ENCODE assay signal across 11 cellular contexts in genomic region chr1:211985556-211986264, GRCh38. TPM values are rescaled to one million over a fixed set of nuclear protein-coding genes. Genes with fewer than 3 reads are reported as not detected.
DNase-seq lines count a peak whose midpoint lies in the region; ATAC-seq and TF ChIP-seq lines count a peak whose summit lies in the region.
"Had no signal": no experiment of that assay in that cellular context is flagged by ENCODE, and none has a peak within 500 bp of the region (broad histone marks: within the 10 kb centered on the region; RNA-seq: fewer than 3 reads in every experiment).

No MANE protein-coding gene starts in this region.

- H3K79me2 ChIP-seq in PC-9 (ENCODE audit: low read depth), result no peaks in the 10 kb centered on the region

- H3K9me2 ChIP-seq in PC-9 (ENCODE audit: insufficient read depth), result no peaks in the 10 kb centered on the region

- H3K4me2 ChIP-seq in PC-9, result no peak overlapping the region

- H3K4me1 ChIP-seq in right lobe of liver (peaks cover 0 to 18% (median 5%) of the 10 kb centered on the region in 4 donors), PC-9 (replicated peaks; ENCODE audit: insufficient read depth) (no peaks in the 10 kb centered on the region), gastroesophageal sphincter (no peaks in the 10 kb centered on the region)
- H3K4me1 ChIP-seq: esophagus muscularis mucosa, sigmoid colon had no signal

- ATAC-seq in GM18870 (IDR thresholded peaks at IDR 0.05; ENCODE audit: unreplicated experiment) (peak; percentile 90), GM21423 (IDR thresholded peaks at IDR 0.05; ENCODE audit: unreplicated experiment) (peak; percentile 84), HG03095 (IDR thresholded peaks at IDR 0.05; ENCODE audit: unreplicated experiment) (peak; percentile 92), right lobe of liver (peak; percentile 49 to 89 (median 66)), gastroesophageal sphincter (no peak)

- TF ChIP-seq CTCF in right lobe of liver (IDR thresholded peaks at IDR 0.05) (no peak), PC-9 (conservative IDR thresholded peaks at IDR 0.05) (no peak), gastroesophageal sphincter (IDR thresholded peaks at IDR 0.05) (no peak)

- CTCF ChIA-PET in PC-9 (lab: Charles Lee), result no interaction called here

- no peak for TF ChIP-seq EP300 in gastroesophageal sphincter (IDR thresholded peaks at IDR 0.05)

- H3K9me3 ChIP-seq in right lobe of liver (no peaks in the 10 kb centered on the region), PC-9 (ENCODE audit: insufficient read depth, low read depth) (no peaks in the 10 kb centered on the region), gastroesophageal sphincter (no peaks in the 10 kb centered on the region)
- H3K9me3 ChIP-seq: esophagus muscularis mucosa, sigmoid colon had no signal

- no peak overlapping the region for H3K4me3 ChIP-seq in right lobe of liver
- H3K4me3 ChIP-seq in PC-9, result no peak overlapping the region
- no peak overlapping the region for H3K4me3 ChIP-seq in gastroesophageal sphincter
- H3K4me3 ChIP-seq: esophagus muscularis mucosa, sigmoid colon had no signal

- no peak for TF ChIP-seq POLR2A in right lobe of liver (IDR thresholded peaks at IDR 0.05)
- no peak for TF ChIP-seq POLR2A in gastroesophageal sphincter (IDR thresholded peaks at IDR 0.05)

- DNase-seq in right lobe of liver (no peak), PC-9 (no peak)
- DNase-seq in activated CD8-positive, alpha-beta memory T cell treated with anti-CD3 and anti-CD28 coated beads, Interleukin-2, amount 50 U/mL, for 48 hours, result no peak
- DNase-seq: activated gamma-delta T cell treated with Interleukin-2 at 50 U/mL for 16 hours, Right ventricle myocardium superior, sigmoid colon had no signal

- WGBS in right lobe of liver (ENCODE audit: insufficient coverage, low coverage, low lambda C conversion rate, missing lambda C conversion rate), result 74% methylated on average over 4 of the region's 4 CpGs
- whole genome bisulfite sequencing in gastroesophageal sphincter (ENCODE audit: low coverage in 1 of 2), 2 donors, result 94% methylated on average over 3 of the region's 4 CpGs

- no peaks in the 10 kb centered on the region for H3F3A ChIP-seq in PC-9 (ENCODE audit: insufficient read depth, low read depth)

- no TSS peak for BruUV-seq in PC-9 (replicated peaks; lab: Mats Ljungman, UMichigan)

- H3K27ac ChIP-seq in right lobe of liver, result no peak overlapping the region
- H3K27ac ChIP-seq in PC-9, result no peak overlapping the region
- no peak overlapping the region for H3K27ac ChIP-seq in gastroesophageal sphincter
- H3K27ac ChIP-seq: esophagus muscularis mucosa, sigmoid colon had no signal

- H4K20me1 ChIP-seq in PC-9 (ENCODE audit: insufficient read depth), result no peaks in the 10 kb centered on the region; the same call in 1 of the 2 replicates

- POLR2A ChIA-PET in PC-9 (lab: Charles Lee; ENCODE audit: unreplicated experiment), result no interaction called here

- no peak overlapping the region for H2AFZ ChIP-seq in PC-9

- no peaks in the 10 kb centered on the region for H3K36me3 ChIP-seq in right lobe of liver
- H3K36me3 ChIP-seq in PC-9 (ENCODE audit: low read depth), result peaks cover 13% of the 10 kb centered on the region; the same call in 1 of the 2 replicates
- H3K36me3 ChIP-seq in gastroesophageal sphincter, result peaks cover 0 to 37% of the 10 kb centered on the region in 2 donors

- intact Hi-C loops in right lobe of liver (cut with DNase I) (no loop called here), PC-9 (cut with micrococcal nuclease; ENCODE audit: unreplicated experiment) (no loop called here)

- H3K27me3 ChIP-seq in right lobe of liver (no peaks in the 10 kb centered on the region), PC-9 (ENCODE audit: insufficient read depth, low read depth) (no peaks in the 10 kb centered on the region), gastroesophageal sphincter (no peaks in the 10 kb centered on the region)
- H3K27me3 ChIP-seq: esophagus muscularis mucosa, sigmoid colon had no signal

RNA-seq across cellular contexts. Expression of gene INTS7, which starts 49.6 kb away (rescaled TPM):
- total RNA-seq in right lobe of liver, result 10 to 100 TPM in 2 of 6 experiments, 1 to 10 TPM in 4; 5.9 to 14.2 (median 9.6) TPM
- total RNA-seq in PC-9 (2021), result 18.4 and 24.7 TPM in 2 replicates
- 10 to 100 TPM in 1 of 4 donors, 1 to 10 TPM in 3; 6.1 to 14.2 (median 8.2) TPM for total RNA-seq in gastroesophageal sphincter

RNA-seq across cellular contexts. Expression of gene DTL, which starts 49.8 kb away (rescaled TPM):
- total RNA-seq in right lobe of liver (10 to 100 TPM in 1 of 6 experiments, 1 to 10 TPM in 2, under 1 TPM in 3; 0.07 to 12.2 (median 0.94) TPM), PC-9 (2021) (22.5 TPM in 2 replicates), gastroesophageal sphincter (1 to 10 TPM in 1 of 4 donors, under 1 TPM in 2, not detected in 1; 0.08 to 1.6 (median 0.54) TPM)
